Comparison of ENCODE assay signal across 12 cellular contexts in genomic region chr3:188697127-188697526, GRCh38.
DNase-seq lines count a peak whose midpoint lies in the region; ATAC-seq and TF ChIP-seq lines count a peak whose summit lies in the region.
"Had no signal": no experiment of that assay in that cellular context is flagged by ENCODE, and none has a peak within 500 bp of the region (broad histone marks: within the 10 kb centered on the region; RNA-seq: fewer than 3 reads in every experiment).

No MANE protein-coding gene starts in this region.

- no peak overlapping the region for H2BK15ac ChIP-seq in neuronal stem cell (ENCODE audit: low read length)

- intact Hi-C loops in activated CD4-positive, alpha-beta memory T cell treated with anti-CD3 and anti-CD28 coated beads for 36 hours (cut with micrococcal nuclease): loop anchor here (5.0 kb wide), 1 partner anchor 255 kb away; no protein-coding TSS in a partner anchor
- intact Hi-C loops in prostate gland (cut with DNase I): no loop called here

- peaks cover 3% of the 10 kb centered on the region for H3K36me3 Mint-ChIP-seq in activated CD4-positive, alpha-beta memory T cell treated with anti-CD3 and anti-CD28 coated beads for 36 hours
- no peaks in the 10 kb centered on the region for H3K36me3 Mint-ChIP-seq in activated CD4-positive, alpha-beta memory T cell treated with anti-CD3 and anti-CD28 coated beads, Interleukin-2, amount 10 ng/mL, durations not matched to agents 7 days and 5 days (ENCODE audit: low read depth)

- peak overlapping the region; percentile 27 for H3K4me2 ChIP-seq in neuronal stem cell (ENCODE audit: insufficient read depth, low read length, poor library complexity, severe bottlenecking)

- H2AFZ ChIP-seq in neuronal stem cell (ENCODE audit: low read length): no peak overlapping the region

- ATAC-seq in GM21717 (IDR thresholded peaks at IDR 0.05; ENCODE audit: unreplicated experiment) (peak; percentile 91), HG03520 (IDR thresholded peaks at IDR 0.05; ENCODE audit: unreplicated experiment) (peak; percentile 60)
- ATAC-seq: effector memory CD8-positive, alpha-beta T cell had no signal

- H3K36me3 ChIP-seq in neuronal stem cell (replicated peaks in 1 of 2; ENCODE audit: control insufficient read depth in 2 of 2, insufficient read depth in 2 of 2, low read length in 2 of 2): no peaks in the 10 kb centered on the region
- no peaks in the 10 kb centered on the region for H3K36me3 ChIP-seq in prostate gland
- H3K36me3 ChIP-seq: sigmoid colon had no signal

- H3K27ac ChIP-seq in neuronal stem cell (replicated peaks; ENCODE audit: low read length) (no peak overlapping the region), prostate gland (no peak overlapping the region)
- H3K27ac ChIP-seq: sigmoid colon, testis had no signal

- peaks cover 2 to 4% of the 10 kb centered on the region in 2 donors for H3K4me1 ChIP-seq in neuronal stem cell (ENCODE audit: control insufficient read depth in 2 of 2, insufficient read depth in 1 of 2, low read depth in 1 of 2, low read length in 2 of 2)
- no peaks in the 10 kb centered on the region for H3K4me1 ChIP-seq in prostate gland (replicated peaks)
- H3K4me1 ChIP-seq: testis had no signal

- no CpG with 5 or more reads among the region's 7 CpGs for WGBS in neuronal stem cell (ENCODE audit: extremely low coverage in 2 of 2, insufficient read length in 2 of 2, insufficient replicate concordance in 1 of 2), 2 donors
- 87% methylated on average over 7 of the region's 7 CpGs for WGBS in prostate gland

- peak; percentile 55 for DNase-seq in activated CD4-positive, alpha-beta memory T cell treated with anti-CD3 and anti-CD28 coated beads for 36 hours
- no peak for DNase-seq in activated CD4-positive, alpha-beta memory T cell treated with anti-CD3 and anti-CD28 coated beads, Interleukin-2, amount 10 ng/mL, durations not matched to agents 7 days and 5 days
- DNase-seq in neuronal stem cell (ENCODE audit: low spot score) (no peak), prostate gland (ENCODE audit: low spot score) (no peak), NCI-H2171 (lab: John Stamatoyannopoulos, UW) (no peak), NCI-H2196 (lab: John Stamatoyannopoulos, UW; ENCODE audit: unreplicated experiment) (no peak)
- DNase-seq: effector memory CD8-positive, alpha-beta T cell; IMR-90; sigmoid colon; testis had no signal

- H3K9me3 ChIP-seq in neuronal stem cell (replicated peaks in 1 of 2; ENCODE audit: control insufficient read depth in 2 of 2, insufficient read depth in 1 of 2, low read depth in 1 of 2, low read length in 2 of 2) (no peaks in the 10 kb centered on the region), prostate gland (no peaks in the 10 kb centered on the region)
- H3K9me3 ChIP-seq: sigmoid colon, testis had no signal

- no peak overlapping the region for H2BK12ac ChIP-seq in neuronal stem cell (ENCODE audit: low read length)

- H2BK120ac ChIP-seq in neuronal stem cell (ENCODE audit: low read depth, low read length): no peak overlapping the region

- no peak overlapping the region for H3K18ac ChIP-seq in neuronal stem cell (ENCODE audit: low read length)

- TF ChIP-seq POLR2A in prostate gland (IDR thresholded peaks at IDR 0.05): no peak

- POLR2A ChIA-PET in activated CD4-positive, alpha-beta memory T cell treated with anti-CD3 and anti-CD28 coated beads for 36 hours (lab: Charles Lee): interaction anchor here (0.5 to 1.3 kb wide), 6 partner anchors 25 to 521 kb away, joined by 3 to 4 read pairs (median 3); no protein-coding TSS in a partner anchor
- POLR2A ChIA-PET in activated CD4-positive, alpha-beta memory T cell treated with anti-CD3 and anti-CD28 coated beads, Interleukin-2, amount 10 ng/mL, durations not matched to agents 7 days and 5 days (lab: Charles Lee): no interaction called here

- H3K23ac ChIP-seq in neuronal stem cell (ENCODE audit: low read depth, low read length, poor library complexity): no peak overlapping the region

- H3K4me3 Mint-ChIP-seq in activated CD4-positive, alpha-beta memory T cell treated with anti-CD3 and anti-CD28 coated beads for 36 hours: no peak overlapping the region
- no peak overlapping the region for H3K4me3 Mint-ChIP-seq in activated CD4-positive, alpha-beta memory T cell treated with anti-CD3 and anti-CD28 coated beads, Interleukin-2, amount 10 ng/mL, durations not matched to agents 7 days and 5 days
- H3K4me3 Mint-ChIP-seq: effector memory CD8-positive, alpha-beta T cell had no signal

- H4K8ac ChIP-seq in neuronal stem cell (ENCODE audit: low read depth, low read length): no peak overlapping the region

- H2AK5ac ChIP-seq in neuronal stem cell (ENCODE audit: low read depth, low read length): no peak overlapping the region

- no peak overlapping the region for H3K9ac ChIP-seq in neuronal stem cell (ENCODE audit: low read depth, low read length, poor library complexity)

- H3K27me3 ChIP-seq in neuronal stem cell (ENCODE audit: control insufficient read depth in 3 of 3, insufficient read depth in 3 of 3, low read depth in 1 of 3, low read length in 3 of 3) (no peaks in the 10 kb centered on the region), prostate gland (replicated peaks; ENCODE audit: insufficient read depth) (no peaks in the 10 kb centered on the region)
- H3K27me3 ChIP-seq: sigmoid colon, testis had no signal

- H3K27ac Mint-ChIP-seq in activated CD4-positive, alpha-beta memory T cell treated with anti-CD3 and anti-CD28 coated beads for 36 hours: peak overlapping the region; percentile 7
- H3K27ac Mint-ChIP-seq in activated CD4-positive, alpha-beta memory T cell treated with anti-CD3 and anti-CD28 coated beads, Interleukin-2, amount 10 ng/mL, durations not matched to agents 7 days and 5 days: no peak overlapping the region
- H3K27ac Mint-ChIP-seq: effector memory CD8-positive, alpha-beta T cell had no signal

- CTCF ChIA-PET in activated CD4-positive, alpha-beta memory T cell treated with anti-CD3 and anti-CD28 coated beads for 36 hours (lab: Charles Lee): interaction anchor here (0.6 to 1.6 kb wide), 5 partner anchors 25 to 961 kb away, joined by 3 to 6 read pairs (median 3); no protein-coding TSS in a partner anchor
- CTCF ChIA-PET in activated CD4-positive, alpha-beta memory T cell treated with anti-CD3 and anti-CD28 coated beads, Interleukin-2, amount 10 ng/mL, durations not matched to agents 7 days and 5 days (lab: Charles Lee): interaction anchor here (1.0 kb wide), 1 partner anchor 95 kb away, joined by 3 read pairs; no protein-coding TSS in a partner anchor

- peaks cover 50% of the 10 kb centered on the region for H3K4me1 Mint-ChIP-seq in activated CD4-positive, alpha-beta memory T cell treated with anti-CD3 and anti-CD28 coated beads for 36 hours (ENCODE audit: low read depth)
- peaks cover 15% of the 10 kb centered on the region for H3K4me1 Mint-ChIP-seq in activated CD4-positive, alpha-beta memory T cell treated with anti-CD3 and anti-CD28 coated beads, Interleukin-2, amount 10 ng/mL, durations not matched to agents 7 days and 5 days

- H2BK5ac ChIP-seq in neuronal stem cell (ENCODE audit: low read length): no peak overlapping the region

- no peak for TF ChIP-seq CTCF in prostate gland (IDR thresholded peaks at IDR 0.05)

- no peak overlapping the region for H3K14ac ChIP-seq in neuronal stem cell (ENCODE audit: low read length)

- H3K9me3 Mint-ChIP-seq in activated CD4-positive, alpha-beta memory T cell treated with anti-CD3 and anti-CD28 coated beads for 36 hours: no peaks in the 10 kb centered on the region
- H3K9me3 Mint-ChIP-seq in activated CD4-positive, alpha-beta memory T cell treated with anti-CD3 and anti-CD28 coated beads, Interleukin-2, amount 10 ng/mL, durations not matched to agents 7 days and 5 days: no peaks in the 10 kb centered on the region
- H3K9me3 Mint-ChIP-seq: effector memory CD8-positive, alpha-beta T cell had no signal

- H3K79me1 ChIP-seq in neuronal stem cell (ENCODE audit: low read depth, low read length): no peaks in the 10 kb centered on the region

- H3K4ac ChIP-seq in neuronal stem cell (ENCODE audit: low read length): no peak overlapping the region

- H3K4me3 ChIP-seq in neuronal stem cell (ENCODE audit: low read length in 2 of 2): no peak overlapping the region
- no peak overlapping the region for H3K4me3 ChIP-seq in prostate gland
- H3K4me3 ChIP-seq: sigmoid colon, testis had no signal

- H3K27me3 Mint-ChIP-seq in activated CD4-positive, alpha-beta memory T cell treated with anti-CD3 and anti-CD28 coated beads for 36 hours: peaks cover 7% of the 10 kb centered on the region
- H3K27me3 Mint-ChIP-seq in activated CD4-positive, alpha-beta memory T cell treated with anti-CD3 and anti-CD28 coated beads, Interleukin-2, amount 10 ng/mL, durations not matched to agents 7 days and 5 days: peaks cover 12% of the 10 kb centered on the region
- H3K27me3 Mint-ChIP-seq: effector memory CD8-positive, alpha-beta T cell had no signal

- no peak overlapping the region for H4K91ac ChIP-seq in neuronal stem cell (ENCODE audit: low read depth, low read length, poor library complexity)
